18 cellular contexts compared by ENCODE assay signal in genomic region chr14:24927809-24928208, GRCh38.
"Had no signal": no experiment of that assay in that cellular context is flagged by ENCODE, and none has a peak within 500 bp of the region (broad histone marks: within the 10 kb centered on the region; RNA-seq: fewer than 3 reads in every experiment).

No MANE protein-coding gene starts in this region.

- H3K36me3 ChIP-seq: neural progenitor cell, sigmoid colon, thyroid gland, upper lobe of right lung had no signal

- H2AFZ ChIP-seq: neural progenitor cell had no signal

- H3K4me2 ChIP-seq: neural progenitor cell had no signal

- ATAC-seq: activated CD8-positive, alpha-beta T cell treated with anti-CD3 and anti-CD28 coated beads, Interleukin-2, amount 10 ng/mL, durations not matched to agents 7 days and 5 days; activated naive CD4-positive, alpha-beta T cell treated with anti-CD3 and anti-CD28 coated beads, Interleukin-2, amount 50 U/mL, for 72 hours; effector memory CD8-positive, alpha-beta T cell; esophagus mucosa; upper lobe of right lung had no signal

- H3K4me1 ChIP-seq: neural progenitor cell, upper lobe of right lung had no signal

- H3K4me3 ChIP-seq: neural progenitor cell, sigmoid colon, thyroid gland, upper lobe of right lung had no signal

- DNase-seq: activated CD4-positive, alpha-beta T cell treated with anti-CD3 and anti-CD28 coated beads for 1 hour; activated CD4-positive, alpha-beta T cell treated with anti-CD3 and anti-CD28 coated beads, Interleukin-2, amount 50 U/mL, for 1 hour; activated CD8-positive, alpha-beta T cell treated with anti-CD3 and anti-CD28 coated beads, Interleukin-2, amount 10 ng/mL, durations not matched to agents 7 days and 5 days; activated T-cell treated with anti-CD3 and anti-CD28 coated beads, Interleukin-2, amount 50 U/mL, for 1 hour; aorta; effector memory CD8-positive, alpha-beta T cell; foreskin melanocyte; hippocampal formation; kidney glomerular epithelial cell; posterior cingulate gyrus; sigmoid colon; stimulated activated CD4-positive, alpha-beta T cell treated with anti-CD3 and anti-CD28 coated beads, Interleukin-12 subunit alpha, Interleukin-12 subunit beta, amount 100 ng/mL, for 4 hours; substantia nigra; thyroid gland; upper lobe of right lung had no signal

- H3K27me3 ChIP-seq: neural progenitor cell, sigmoid colon, thyroid gland, upper lobe of right lung had no signal

- H3K9me3 ChIP-seq: sigmoid colon, thyroid gland, upper lobe of right lung had no signal

- H3K9ac ChIP-seq: neural progenitor cell had no signal

- H3K27ac ChIP-seq: neural progenitor cell, sigmoid colon, upper lobe of right lung had no signal
